In the genomic region with DNA sequence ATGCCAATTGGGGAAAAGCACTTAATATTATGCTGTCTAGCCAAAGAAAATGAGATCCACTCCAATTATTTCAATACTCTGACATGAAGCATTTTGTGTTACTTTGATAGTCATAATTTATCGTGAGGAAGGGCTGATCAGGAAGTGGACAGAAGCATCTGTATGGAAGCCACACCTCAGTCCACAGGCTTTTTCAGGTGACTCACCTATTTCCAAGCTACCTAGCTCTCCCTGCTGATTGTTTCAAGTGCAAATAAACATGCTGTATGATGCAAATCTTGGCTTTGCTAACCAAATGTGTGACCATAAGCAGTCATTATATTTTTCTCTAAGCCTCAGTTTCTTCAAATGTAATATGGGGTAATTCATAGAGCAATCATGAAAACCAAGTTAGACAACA, we compare ENCODE assay signal across 1 cellular context.
TF ChIP-seq lines count a peak whose summit lies in the region.

No MANE protein-coding gene starts in this region.

TF ChIP-seq in IMR-90, 13 proteins besides CTCF, POLR2A, EP300 and RAD21 (continued from another document):
- TF ChIP-seq RCOR1 (IDR thresholded peaks at IDR 0.05; ENCODE audit: insufficient replicate concordance, low read length) (no peak), SMC3 (IDR thresholded peaks at IDR 0.05; ENCODE audit: low read depth, low read length) (no peak), BHLHE40 (IDR thresholded peaks at IDR 0.05; ENCODE audit: low read depth, low read length) (no peak), NFE2L2 (IDR thresholded peaks at IDR 0.05; ENCODE audit: low read depth, low read length) (no peak), RFX5 (IDR thresholded peaks at IDR 0.05; ENCODE audit: low read depth, low read length) (no peak)
